Comparison of ENCODE assay signal across 9 cellular contexts in genomic region chr14:100587248-100587762, GRCh38. TPM values are rescaled to one million over a fixed set of nuclear protein-coding genes. Genes with fewer than 3 reads are reported as not detected.
A peak's percentile ranks its signal among the peaks of the same experiment; 100 is the strongest.
DNase-seq lines count a peak whose midpoint lies in the region; ATAC-seq and TF ChIP-seq lines count a peak whose summit lies in the region.
"Had no signal": no experiment of that assay in that cellular context is flagged by ENCODE, and none has a peak within 500 bp of the region (broad histone marks: within the 10 kb centered on the region; RNA-seq: fewer than 3 reads in every experiment).

TSS of gene BEGAIN (minus strand) at chr14:100587417. CDS start at chr14:100587290, 127 bp downstream.

- no peak for TF ChIP-seq EP300 in transverse colon (IDR thresholded peaks at IDR 0.05; ENCODE audit: low read depth)

- TF ChIP-seq CTCF in MCF 10A (IDR thresholded peaks at IDR 0.05; ENCODE audit: unreplicated experiment): no peak
- TF ChIP-seq CTCF in lung (IDR thresholded peaks at IDR 0.05; ENCODE audit: control extremely low read depth, extremely low read depth): no peak
- no peak for TF ChIP-seq CTCF in transverse colon (IDR thresholded peaks at IDR 0.05)

- H3K36me3 Mint-ChIP-seq in activated T-cell treated with anti-CD3 and anti-CD28 coated beads, Interleukin-2, amount 50 U/mL, for 72 hours (ENCODE audit: insufficient read depth in 2 of 2): no peaks in the 10 kb centered on the region
- peaks cover 6% of the 10 kb centered on the region for H3K36me3 Mint-ChIP-seq in MCF 10A (ENCODE audit: insufficient read depth, unreplicated experiment)

- no peaks in the 10 kb centered on the region for H3K36me3 ChIP-seq in lung (ENCODE audit: control insufficient read depth in 2 of 2, insufficient read depth in 2 of 2, low read length in 2 of 2)
- no peaks in the 10 kb centered on the region for H3K36me3 ChIP-seq in transverse colon

- no peak within 1 kb of the TSS for H3K27ac ChIP-seq in lung (ENCODE audit: low read depth in 1 of 2, low read length in 1 of 2)
- H3K27ac ChIP-seq in transverse colon: no peak within 1 kb of the TSS

- H3K9me3 ChIP-seq in lung (ENCODE audit: control insufficient read depth in 2 of 2, insufficient read depth in 1 of 2, low read length in 1 of 2): peaks cover 0 to 2% of the 10 kb centered on the region in 2 donors
- no peaks in the 10 kb centered on the region for H3K9me3 ChIP-seq in transverse colon

- ATAC-seq in activated T-cell treated with anti-CD3 and anti-CD28 coated beads, Interleukin-2, amount 50 U/mL, for 72 hours (replicated peaks in 1 of 2): peak in 1 of 2 donors; percentile 21
- ATAC-seq in lung (ENCODE audit: insufficient read depth, low FRiP score) (no peak), GM21423 (IDR thresholded peaks at IDR 0.05; ENCODE audit: unreplicated experiment) (no peak)

- H3K27ac Mint-ChIP-seq in activated T-cell treated with anti-CD3 and anti-CD28 coated beads, Interleukin-2, amount 50 U/mL, for 72 hours: no peak within 1 kb of the TSS
- H3K27ac Mint-ChIP-seq in MCF 10A (ENCODE audit: low read depth, unreplicated experiment): no peak within 1 kb of the TSS

- no peaks in the 10 kb centered on the region for H3K9me3 Mint-ChIP-seq in activated T-cell treated with anti-CD3 and anti-CD28 coated beads, Interleukin-2, amount 50 U/mL, for 72 hours
- no peaks in the 10 kb centered on the region for H3K9me3 Mint-ChIP-seq in MCF 10A (ENCODE audit: unreplicated experiment)

- CTCF ChIA-PET in MCF 10A (lab: Yijun Ruan, JAX): no interaction called here

- TF ChIP-seq POLR2A in transverse colon (IDR thresholded peaks at IDR 0.05): no peak

- intact Hi-C loops in MCF 10A (cut with micrococcal nuclease) (no loop called here), transverse colon (cut with DNase I; ENCODE audit: low total_unique reads) (no loop called here)

- no peaks in the 10 kb centered on the region for H3K4me1 Mint-ChIP-seq in activated T-cell treated with anti-CD3 and anti-CD28 coated beads, Interleukin-2, amount 50 U/mL, for 72 hours (ENCODE audit: low read depth)
- no peaks in the 10 kb centered on the region for H3K4me1 Mint-ChIP-seq in MCF 10A (ENCODE audit: insufficient read depth, unreplicated experiment)

- H3K4me3 Mint-ChIP-seq in activated T-cell treated with anti-CD3 and anti-CD28 coated beads, Interleukin-2, amount 50 U/mL, for 72 hours: peak within 1 kb of the TSS; percentile 61 to 76
- H3K4me3 Mint-ChIP-seq in MCF 10A (ENCODE audit: unreplicated experiment): peak within 1 kb of the TSS; percentile 70

- in situ Hi-C loops in transverse colon (cut with MboI; ENCODE audit: low pct_ligation_motif_present in 1 of 4, low pct_unique_long_range_greater_than_20kb in 1 of 4, low sequenced_read_pairs in 3 of 4): no loop called here

- POLR2A ChIA-PET in MCF 10A (lab: Yijun Ruan, JAX): interaction anchor here (0.6 kb wide), 1 partner anchor 52 kb away, joined by 3 read pairs; no protein-coding TSS in a partner anchor

- peaks cover 7% of the 10 kb centered on the region for H3K27me3 ChIP-seq in lung (ENCODE audit: control insufficient read depth, insufficient read depth)
- H3K27me3 ChIP-seq in transverse colon: peaks cover 40% of the 10 kb centered on the region

- BruUV-seq in MCF 10A (replicated peaks; lab: Mats Ljungman, UMichigan): no TSS peak

- no peak for DNase-seq in activated T-cell treated with anti-CD3 and anti-CD28 coated beads, Interleukin-2, amount 50 U/mL, for 72 hours
- no peak for DNase-seq in activated T-cell treated with anti-CD3 and anti-CD28 coated beads, Interleukin-2, amount 50 U/mL, for 1 hour
- DNase-seq in MCF 10A (ENCODE audit: unreplicated experiment) (no peak), lung (ENCODE audit: low spot score) (no peak), transverse colon (no peak), HPDE6-E6E7 (ENCODE audit: extremely low spot score) (no peak)
- DNase-seq in effector CD8-positive, alpha-beta T cell (lab: John Stamatoyannopoulos, UW): no peak
- DNase-seq: GDM1 had no signal

- H3K4me3 ChIP-seq in lung (peak within 1 kb of the TSS; percentile 53), transverse colon (peak within 1 kb of the TSS; percentile 31 to 76 (median 44))

- H3K4me1 ChIP-seq in lung (ENCODE audit: control insufficient read depth in 2 of 2, insufficient read depth in 2 of 2, low read length in 2 of 2) (peaks cover 0 to 3% of the 10 kb centered on the region in 2 donors), transverse colon (peaks cover 0 to 8% (median 7%) of the 10 kb centered on the region in 4 donors)

- peaks cover 19% of the 10 kb centered on the region for H3K27me3 Mint-ChIP-seq in activated T-cell treated with anti-CD3 and anti-CD28 coated beads, Interleukin-2, amount 50 U/mL, for 72 hours (ENCODE audit: low read depth)
- H3K27me3 Mint-ChIP-seq in MCF 10A (ENCODE audit: insufficient read depth, unreplicated experiment): peaks cover 8% of the 10 kb centered on the region

- WGBS in lung, 2 donors: 2 to 6% methylated on average over 21 to 66 of the region's 66 CpGs
- WGBS in transverse colon (ENCODE audit: low coverage in 1 of 2), 2 donors: 2 to 5% methylated on average over 8 to 13 of the region's 66 CpGs

RNA-seq across cellular contexts. Expression of gene BEGAIN, which starts in this region (rescaled TPM):
- 1 to 10 TPM; 2.6 to 2.8 TPM for total RNA-seq in activated T-cell treated with anti-CD3 and anti-CD28 coated beads, Interleukin-2, amount 50 U/mL, for 72 hours
- total RNA-seq in MCF 10A (2022): 3.6 and 7.0 TPM in 2 replicates
- 1 to 10 TPM; 1.3 to 1.6 TPM for total RNA-seq in lung
- polyA plus RNA-seq in lung: 1 to 10 TPM in 1 of 2 donors, under 1 TPM in 1; 0.27 to 1.3 TPM
- 1 to 10 TPM in 1 of 4 donors, under 1 TPM in 2, not detected in 1; 0.27 to 2.5 (median 0.37) TPM for total RNA-seq in transverse colon
